In the genomic region with DNA sequence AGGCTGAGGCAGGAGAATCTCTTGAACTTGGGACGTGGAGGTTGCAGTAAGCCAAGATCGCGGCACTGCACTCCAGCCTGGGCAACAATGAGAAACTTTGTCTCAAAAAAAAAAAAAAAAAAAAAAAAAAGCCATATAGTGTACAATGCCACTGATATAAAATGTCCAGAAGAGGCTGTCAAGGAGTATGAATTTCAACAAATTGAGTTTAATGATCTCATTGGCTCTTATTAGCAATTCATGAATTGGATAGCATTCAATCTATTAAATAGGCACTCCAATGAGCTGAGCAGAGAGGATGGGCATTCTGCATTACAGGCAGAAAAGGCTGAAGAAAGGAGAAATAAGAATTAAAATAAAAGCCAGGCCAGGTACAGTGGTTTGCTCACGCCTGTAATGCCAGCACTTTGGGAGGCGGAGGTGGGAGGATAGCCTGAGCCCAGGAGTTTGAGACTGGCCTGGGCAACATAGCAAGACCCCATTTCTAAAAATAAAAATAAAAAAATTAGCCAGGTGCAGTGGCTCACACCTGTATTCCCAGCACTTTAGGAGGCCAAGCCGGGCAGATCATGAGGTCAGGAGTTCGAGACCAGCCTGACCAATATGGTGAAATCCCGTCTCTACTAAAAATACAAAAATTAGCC, we compare ENCODE assay signal across 8 cellular contexts. TPM values are rescaled to one million over a fixed set of nuclear protein-coding genes. Genes with fewer than 3 reads are reported as not detected.
DNase-seq lines count a peak whose midpoint lies in the region; ATAC-seq and TF ChIP-seq lines count a peak whose summit lies in the region.

No MANE protein-coding gene starts in this region.

- no peak for TF ChIP-seq POLR2A in gastroesophageal sphincter (IDR thresholded peaks at IDR 0.05)

- H3F3A ChIP-seq in GM23338 (replicated peaks; ENCODE audit: low read depth), result peaks cover 5% of the 10 kb centered on the region; the same call in 1 of the 2 replicates

- H3K9ac ChIP-seq in skeletal muscle tissue (ENCODE audit: low read depth in 1 of 3, low read length in 3 of 3), result peak overlapping the region in 2 of 3 donors; percentile 62 to 65

- H3K4me1 ChIP-seq in GM23338 (ENCODE audit: insufficient read depth), result peaks cover 15% of the 10 kb centered on the region
- H3K4me1 ChIP-seq in gastroesophageal sphincter, result peaks cover 0 to 46% (median 12%) of the 10 kb centered on the region in 3 donors
- peaks cover 16 to 23% (median 21%) of the 10 kb centered on the region in 3 donors for H3K4me1 ChIP-seq in skeletal muscle tissue (ENCODE audit: control insufficient read depth in 3 of 3, insufficient read depth in 3 of 3, low read length in 3 of 3)

- DNase-seq in GM23338 (ENCODE audit: low spot score) (no peak), NCI-H1105 (lab: John Stamatoyannopoulos, UW) (no peak)

- peaks cover 14% of the 10 kb centered on the region for H3K27me3 Mint-ChIP-seq in GM23338 (ENCODE audit: insufficient read depth, low read depth, poor library complexity)

- TF ChIP-seq EP300 in gastroesophageal sphincter (IDR thresholded peaks at IDR 0.05), result no peak

- no peak for TF ChIP-seq CTCF in GM23338 (conservative IDR thresholded peaks at IDR 0.05; ENCODE audit: low read depth in 2 of 2)
- TF ChIP-seq CTCF in VCaP (conservative IDR thresholded peaks at IDR 0.05), result no peak
- TF ChIP-seq CTCF in gastroesophageal sphincter (IDR thresholded peaks at IDR 0.05), result no peak

- H3K27ac Mint-ChIP-seq in GM23338, result no peak overlapping the region; the same call in 1 of the 2 replicates

- 93 to 100% methylated on average over 5 of the region's 8 CpGs for WGBS in gastroesophageal sphincter (ENCODE audit: low coverage in 1 of 2), 2 donors

- peak overlapping the region; percentile 65; the same call in 1 of the 2 replicates for H3K27ac ChIP-seq in GM23338 (ENCODE audit: low read depth)
- peak overlapping the region; percentile 90 for H3K27ac ChIP-seq in VCaP
- H3K27ac ChIP-seq in gastroesophageal sphincter, result peak overlapping the region in 3 of 4 donors; percentile 79 to 84 (median 81)
- no peak overlapping the region for H3K27ac ChIP-seq in skeletal muscle tissue (ENCODE audit: low read depth, low read length)

- ATAC-seq in GM23338 (no peak), gastroesophageal sphincter (no peak), GM18868 (IDR thresholded peaks at IDR 0.05; ENCODE audit: unreplicated experiment) (no peak), GM21576 (IDR thresholded peaks at IDR 0.05; ENCODE audit: unreplicated experiment) (no peak), GM18909 (IDR thresholded peaks at IDR 0.05; ENCODE audit: poor library complexity, unreplicated experiment) (no peak)

- H3K4me3 Mint-ChIP-seq in GM23338, result peak overlapping the region; percentile 79; the same call in 2 of the 3 replicates

- H3K9me3 ChIP-seq in gastroesophageal sphincter (no peaks in the 10 kb centered on the region), skeletal muscle tissue (ENCODE audit: control insufficient read depth in 3 of 3, low read length in 3 of 3) (no peaks in the 10 kb centered on the region)

- peak overlapping the region; percentile 78; the same call in 1 of the 2 replicates for H3K4me2 ChIP-seq in GM23338

- H3K79me2 ChIP-seq in GM23338 (replicated peaks; ENCODE audit: insufficient read depth), result peaks cover 40% of the 10 kb centered on the region

- H3K27me3 ChIP-seq in GM23338 (ENCODE audit: insufficient read depth) (no peaks in the 10 kb centered on the region), gastroesophageal sphincter (no peaks in the 10 kb centered on the region), skeletal muscle tissue (ENCODE audit: control insufficient read depth in 3 of 3, insufficient read depth in 3 of 3, low read length in 3 of 3) (no peaks in the 10 kb centered on the region)

- H3K36me3 Mint-ChIP-seq in GM23338 (ENCODE audit: low read depth), result no peaks in the 10 kb centered on the region; the same call in 1 of the 3 replicates

- peaks cover 29% of the 10 kb centered on the region for H3K4me1 Mint-ChIP-seq in GM23338

- H4K20me1 ChIP-seq in GM23338 (replicated peaks; ENCODE audit: insufficient read depth), result peaks cover 9% of the 10 kb centered on the region

- H3K36me3 ChIP-seq in GM23338 (ENCODE audit: insufficient read depth) (no peaks in the 10 kb centered on the region), gastroesophageal sphincter (no peaks in the 10 kb centered on the region), skeletal muscle tissue (ENCODE audit: control insufficient read depth in 3 of 3, insufficient read depth in 3 of 3, low read length in 3 of 3) (no peaks in the 10 kb centered on the region)

- no peaks in the 10 kb centered on the region for H3K9me2 ChIP-seq in GM23338 (ENCODE audit: insufficient read depth)

- peak overlapping the region; percentile 90 for H2AFZ ChIP-seq in GM23338

- peaks cover 5% of the 10 kb centered on the region; the same call in 1 of the 3 replicates for H3K9me3 Mint-ChIP-seq in GM23338

- peak overlapping the region; percentile 49 for H3K4me3 ChIP-seq in GM23338
- H3K4me3 ChIP-seq in gastroesophageal sphincter, result peak overlapping the region in 1 of 2 donors; percentile 84
- peak overlapping the region; percentile 67 to 78 (median 73) for H3K4me3 ChIP-seq in skeletal muscle tissue (ENCODE audit: low read length in 3 of 3)

TF ChIP-seq in GM23338, 12 proteins besides CTCF, POLR2A, EP300 and RAD21 (continues in another document):
- TF ChIP-seq STAT1 (IDR thresholded peaks at IDR 0.05; ENCODE audit: unreplicated experiment) (no peak), JUNB (IDR thresholded peaks at IDR 0.05; ENCODE audit: unreplicated experiment) (no peak), ZNF331 (CRISPR knock-in tag; IDR thresholded peaks at IDR 0.05; ENCODE audit: low read depth) (no peak), CREB1 (CRISPR knock-in tag; IDR thresholded peaks at IDR 0.05; ENCODE audit: low read depth) (no peak)

RNA-seq across cellular contexts. Expression of a gene that starts 0.8 kb away (rescaled TPM):
- total RNA-seq in GM23338 (2014; rRNA removed; shearing (Covaris generic)), result 190 and 255 TPM in 2 replicates
- 40.1 and 40.9 TPM in 2 replicates for polyA plus RNA-seq in GM23338 (2016; fragmentation: Nextera tagmentation; extraction: Ambion mirVana)
- total RNA-seq in gastroesophageal sphincter (10 to 100 TPM; 17.4 to 41.5 (median 26.8) TPM), skeletal muscle tissue (52.7 TPM)

RNA-seq across cellular contexts. Expression of a gene that starts 18.4 kb away (rescaled TPM):
- total RNA-seq in GM23338 (2014; rRNA removed; shearing (Covaris generic)), result 12.3 and 15.2 TPM in 2 replicates
- polyA plus RNA-seq in GM23338 (2016; fragmentation: Nextera tagmentation; extraction: Ambion mirVana), result 15.8 and 16.6 TPM in 2 replicates
- 100 to 1,000 TPM in 1 of 4 donors, 10 to 100 TPM in 3; 69.9 to 374 (median 88.7) TPM for total RNA-seq in gastroesophageal sphincter
- total RNA-seq in skeletal muscle tissue, result 5.7 TPM

RNA-seq across cellular contexts. Expression of a gene that starts 30.1 kb away (rescaled TPM):
- total RNA-seq in GM23338 (2014; rRNA removed; shearing (Covaris generic)), result 118 and 140 TPM in 2 replicates
- polyA plus RNA-seq in GM23338 (2016; fragmentation: Nextera tagmentation; extraction: Ambion mirVana), result 347 TPM in 2 replicates
- 10 to 100 TPM; 22.9 to 32.2 (median 27.3) TPM for total RNA-seq in gastroesophageal sphincter
- total RNA-seq in skeletal muscle tissue, result 29.7 TPM
